Comparison of ENCODE assay signal across 8 cellular contexts in genomic region chr15:67542462-67543347, GRCh38. TPM values are rescaled to one million over a fixed set of nuclear protein-coding genes. Genes with fewer than 3 reads are reported as not detected.
DNase-seq lines count a peak whose midpoint lies in the region; ATAC-seq, FAIRE-seq and TF ChIP-seq lines count a peak whose summit lies in the region.

MAP2K5 (plus strand) TSS chr15:67542703; CDS start chr15:67543336, 633 bp downstream.

- H3K9me1 ChIP-seq in keratinocyte (ENCODE audit: control insufficient read depth, extremely low read depth, insufficient read depth, low read length): peaks cover 2% of the 10 kb centered on the region

- peak within 1 kb of the TSS; percentile 94 for H3K4me3 Mint-ChIP-seq in activated B cell treated with CpG ODN at 0.5 μM for 24 hours

- peaks cover 33% of the 10 kb centered on the region for H3K4me1 ChIP-seq in DND-41 (ENCODE audit: insufficient read depth, low read length)
- peaks cover 24% of the 10 kb centered on the region for H3K4me1 ChIP-seq in keratinocyte (ENCODE audit: control insufficient read depth, extremely low read depth, insufficient read depth, low read length)

- dilution Hi-C loops in keratinocyte (cut with MboI; ENCODE audit: extremely low pct_ligation_motif_present, low sequenced_read_pairs): no loop called here

- H4K20me1 ChIP-seq in DND-41 (ENCODE audit: insufficient read depth, low read length) (no peaks in the 10 kb centered on the region), keratinocyte (ENCODE audit: control insufficient read depth, extremely low read depth, insufficient read depth, low read length) (no peaks in the 10 kb centered on the region)

- H3K36me3 Mint-ChIP-seq in activated B cell treated with CpG ODN at 0.5 μM for 24 hours (ENCODE audit: low read depth): peaks cover 11% of the 10 kb centered on the region

- H3K27ac ChIP-seq in DND-41 (ENCODE audit: low read length) (peak within 1 kb of the TSS; percentile 98), keratinocyte (ENCODE audit: control insufficient read depth, insufficient read depth, low read length) (peak within 1 kb of the TSS; percentile 83)

- no peak for TF ChIP-seq CTCF in DND-41 (IDR thresholded peaks at IDR 0.05; ENCODE audit: borderline replicate concordance, extremely low read depth, low read length, poor library complexity, severe bottlenecking)
- TF ChIP-seq CTCF in activated B cell treated with CpG ODN at 0.5 μM for 24 hours (IDR thresholded peaks at IDR 0.05): no peak
- TF ChIP-seq CTCF in cardiac fibroblast (IDR thresholded peaks at IDR 0.05; ENCODE audit: low read depth, low read length): no peak
- TF ChIP-seq CTCF in keratinocyte (optimal IDR thresholded peaks at IDR 0.05 in 1 of 3, IDR thresholded peaks at IDR 0.05 in 1 of 3, conservative IDR thresholded peaks at IDR 0.05 in 1 of 3; ENCODE audit: extremely low read depth in 1 of 3, insufficient read depth in 2 of 3, low read length in 3 of 3): no peak

- peaks cover 4% of the 10 kb centered on the region for H3K27me3 Mint-ChIP-seq in activated B cell treated with CpG ODN at 0.5 μM for 24 hours

- H3K9me3 ChIP-seq in DND-41 (ENCODE audit: insufficient read depth, low read length, severe bottlenecking) (no peaks in the 10 kb centered on the region), keratinocyte (ENCODE audit: control insufficient read depth, low read depth, low read length) (no peaks in the 10 kb centered on the region)

- CTCF ChIA-PET in activated B cell treated with CpG ODN at 0.5 μM for 24 hours (lab: Charles Lee): no interaction called here

- ATAC-seq in DND-41 (ENCODE audit: insufficient read depth, low read depth) (peak; percentile 86), HG02610 (IDR thresholded peaks at IDR 0.05; ENCODE audit: unreplicated experiment) (peak; percentile 44), activated B cell treated with CpG ODN at 0.5 μM for 24 hours (ENCODE audit: low read depth) (peak; percentile 73)

- H3K4me3 ChIP-seq in DND-41 (ENCODE audit: low read depth in 1 of 2, low read length in 2 of 2) (peak within 1 kb of the TSS; percentile 67 to 93), cardiac fibroblast (replicated peaks in 1 of 2; ENCODE audit: low read depth in 2 of 2, low read length in 2 of 2) (peak within 1 kb of the TSS; percentile 86 to 89), keratinocyte (ENCODE audit: control insufficient read depth in 2 of 3, extremely low read depth in 1 of 3, insufficient read depth in 2 of 3, low read depth in 1 of 3, low read length in 3 of 3) (peak within 1 kb of the TSS; percentile 57 to 82 (median 76))

- POLR2A ChIA-PET in activated B cell treated with CpG ODN at 0.5 μM for 24 hours (lab: Charles Lee): interaction anchor here (0.6 to 2.4 kb wide), 2 partner anchors 22 to 297 kb away, joined by 3 to 32 read pairs; partner anchors contain the start of gene C15orf61

- H3K4me1 Mint-ChIP-seq in activated B cell treated with CpG ODN at 0.5 μM for 24 hours: peaks cover 56% of the 10 kb centered on the region

- H3K27ac Mint-ChIP-seq in activated B cell treated with CpG ODN at 0.5 μM for 24 hours: peak within 1 kb of the TSS; percentile 94

- peak within 1 kb of the TSS; percentile 97 for H2AFZ ChIP-seq in DND-41 (ENCODE audit: low read depth, low read length)
- H2AFZ ChIP-seq in keratinocyte (ENCODE audit: control insufficient read depth, low read length): peak within 1 kb of the TSS; percentile 91

- H3K9me3 Mint-ChIP-seq in activated B cell treated with CpG ODN at 0.5 μM for 24 hours: no peaks in the 10 kb centered on the region

- H3K27me3 ChIP-seq in DND-41 (ENCODE audit: insufficient read depth, low read length, poor library complexity): no peaks in the 10 kb centered on the region
- H3K27me3 ChIP-seq in keratinocyte (ENCODE audit: control insufficient read depth, extremely low read depth, insufficient read depth, low read length): no peaks in the 10 kb centered on the region

- peaks cover 24% of the 10 kb centered on the region for H3K36me3 ChIP-seq in DND-41 (ENCODE audit: insufficient read depth, low read length)
- H3K36me3 ChIP-seq in keratinocyte (ENCODE audit: control insufficient read depth in 2 of 2, extremely low read depth in 1 of 2, insufficient read depth in 2 of 2, low read length in 2 of 2): peaks cover 0 to 2% of the 10 kb centered on the region in 2 experiments

- FAIRE-seq in keratinocyte (lab: Jason Lieb, UNC): no peak

- DNase-seq in DND-41: peak; percentile 84
- peak; percentile 60 for DNase-seq in NCI-H2196 (lab: John Stamatoyannopoulos, UW; ENCODE audit: unreplicated experiment)
- peak; percentile 76 for DNase-seq in activated B cell treated with CpG ODN at 0.5 μM for 24 hours
- DNase-seq in cardiac fibroblast (ENCODE audit: low read depth in 2 of 2): peak; percentile 65 to 77
- DNase-seq in keratinocyte (ENCODE audit: low read depth, low spot score): no peak
- peak; percentile 84 for DNase-seq in stimulated activated CD4-positive, alpha-beta T cell treated with anti-CD3 and anti-CD28 coated beads, Interleukin-12 subunit alpha, Interleukin-12 subunit beta, amount 100 ng/mL, for 4 hours
- DNase-seq in COLO829 (ENCODE audit: low spot score): no peak

- peak within 1 kb of the TSS; percentile 95 for H3K4me2 ChIP-seq in DND-41 (ENCODE audit: insufficient read depth, low read length)
- peak within 1 kb of the TSS; percentile 97 for H3K4me2 ChIP-seq in keratinocyte (ENCODE audit: control insufficient read depth, extremely low read depth, insufficient read depth, low read depth, low read length)

- intact Hi-C loops in activated B cell treated with CpG ODN at 0.5 μM for 24 hours (cut with micrococcal nuclease): loop anchor here (1.0 to 10.0 kb wide), 5 partner anchors 85 to 840 kb away; partner anchors contain the start of genes PIAS1, RNU6-1 and SMAD6

- H3K9ac ChIP-seq in DND-41 (ENCODE audit: low read depth, low read length): peak within 1 kb of the TSS; percentile 95
- peak within 1 kb of the TSS; percentile 87 for H3K9ac ChIP-seq in keratinocyte (ENCODE audit: control insufficient read depth, extremely low read depth, insufficient read depth, low read length)

- H3K79me2 ChIP-seq in DND-41 (ENCODE audit: insufficient read depth, low read length): peaks cover 51% of the 10 kb centered on the region
- H3K79me2 ChIP-seq in keratinocyte (ENCODE audit: control insufficient read depth, insufficient read depth, low read length): peaks cover 5% of the 10 kb centered on the region

RNA-seq across cellular contexts. Expression of gene MAP2K5, which starts in this region (rescaled TPM):
- total RNA-seq in activated B cell treated with CpG ODN at 0.5 μM for 24 hours: 18.9 and 26.7 TPM in 2 replicates
- polyA plus RNA-seq in keratinocyte: 1.8 to 5.2 TPM (median 3.6 TPM) in 3 replicates
- polyA plus RNA-seq in keratinocyte (2011; ENCODE audit: low read depth): 20.2 TPM
- 4.1 and 4.4 TPM in 2 replicates for polyA plus RNA-seq in keratinocyte (2011; cell fraction: cytosol; rRNA removed)
- 6.5 and 7.9 TPM in 2 replicates for polyA plus RNA-seq in keratinocyte (2011; cell fraction: nucleus; rRNA removed)
- 8.6 and 12.2 TPM in 2 replicates for polyA plus RNA-seq in keratinocyte (2012; ENCODE audit: low replicate concordance)
- polyA minus RNA-seq in keratinocyte: 4.0 to 7.9 TPM (median 4.4 TPM) in 3 replicates
- polyA minus RNA-seq in keratinocyte (2011; cell fraction: cytosol; rRNA and poly(A)+ RNA removed): 6.5 TPM
- polyA minus RNA-seq in keratinocyte (2011; cell fraction: nucleus; rRNA and poly(A)+ RNA removed): 7.8 and 11.6 TPM in 2 replicates

Comparison
In these comparisons a context has a peak if more than half of its experiments do, and no peak if none do; other contexts are left out.
1. DNase-seq: peak in DND-41 (single experiment), NCI-H2196 (single experiment), activated B cell treated with CpG ODN at 0.5 μM for 24 hours (single experiment), cardiac fibroblast (2 of 2) and stimulated activated CD4-positive, alpha-beta T cell treated with anti-CD3 and anti-CD28 coated beads, Interleukin-12 subunit alpha, Interleukin-12 subunit beta, amount 100 ng/mL, for 4 hours (single experiment); none in keratinocyte (single experiment) and COLO829 (single experiment).
2. Peak in every context shown above with its lines, with median percentiles within 50 percentile points of each other: ATAC-seq and H3K4me3 ChIP-seq.